ENCODE assay signal across 18 cellular contexts in the genomic region with DNA sequence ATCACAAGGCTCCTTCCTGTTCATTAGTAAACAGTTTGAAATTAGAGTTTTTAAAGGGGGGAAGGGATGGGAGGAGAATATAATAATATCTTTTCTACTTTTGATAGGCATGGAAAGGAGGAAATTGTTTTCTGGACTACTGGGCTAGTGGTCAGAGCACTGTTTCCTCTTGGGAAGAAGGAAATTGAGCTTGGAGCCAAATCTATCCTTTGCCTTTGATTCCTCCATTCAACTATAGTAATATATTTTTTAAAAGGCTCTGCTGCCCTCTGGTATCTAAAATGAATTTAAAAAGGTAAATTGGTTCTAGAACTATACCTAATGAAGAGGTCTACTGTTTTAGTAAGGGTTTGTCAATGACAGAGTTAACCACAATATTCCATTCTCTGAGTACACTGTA. TPM values are rescaled to one million over a fixed set of nuclear protein-coding genes. Genes with fewer than 3 reads are reported as not detected.
DNase-seq lines count a peak whose midpoint lies in the region; ATAC-seq, FAIRE-seq and TF ChIP-seq lines count a peak whose summit lies in the region.
"Had no signal": no experiment of that assay in that cellular context is flagged by ENCODE, and none has a peak within 500 bp of the region (broad histone marks: within the 10 kb centered on the region; RNA-seq: fewer than 3 reads in every experiment).

No MANE protein-coding gene starts in this region.

- TF ChIP-seq CTCF in endothelial cell of umbilical vein (IDR thresholded peaks at IDR 0.05; ENCODE audit: extremely low read depth in 1 of 2, insufficient read depth in 1 of 2, low read depth in 1 of 2, low read length in 2 of 2): no peak

- peaks cover 21% of the 10 kb centered on the region for H3K4me1 Mint-ChIP-seq in activated CD4-positive, alpha-beta T cell treated with anti-CD3 and anti-CD28 coated beads, Interleukin-2, amount 10 ng/mL, durations not matched to agents 7 days and 5 days
- H3K4me1 Mint-ChIP-seq in CD4-positive, alpha-beta memory T cell: peaks cover 14 to 30% (median 22%) of the 10 kb centered on the region in 4 donors
- peaks cover 11% of the 10 kb centered on the region for H3K4me1 Mint-ChIP-seq in T-helper 17 cell

- H3K27ac ChIP-seq in CD4-positive, alpha-beta memory T cell (ENCODE audit: low read depth, low read length): no peak overlapping the region
- no peak overlapping the region for H3K27ac ChIP-seq in endothelial cell of umbilical vein (ENCODE audit: insufficient read depth, low read depth, low read length)
- H3K27ac ChIP-seq: BLaER1, HL-60 had no signal

- H4K20me1 ChIP-seq in endothelial cell of umbilical vein (replicated peaks; ENCODE audit: control insufficient read depth, extremely low read depth, insufficient read depth, low read length): no peaks in the 10 kb centered on the region
- H4K20me1 ChIP-seq: BLaER1 had no signal

- H3K4me3 Mint-ChIP-seq in activated CD4-positive, alpha-beta T cell treated with anti-CD3 and anti-CD28 coated beads, Interleukin-2, amount 10 ng/mL, durations not matched to agents 7 days and 5 days: no peak overlapping the region
- H3K4me3 Mint-ChIP-seq in CD4-positive, alpha-beta memory T cell: no peak overlapping the region
- no peak overlapping the region for H3K4me3 Mint-ChIP-seq in T-helper 17 cell
- H3K4me3 Mint-ChIP-seq: CD8-positive, alpha-beta memory T cell; H9 had no signal

- no peak for FAIRE-seq in endothelial cell of umbilical vein (lab: Jason Lieb, UNC)
- FAIRE-seq: D721Med, GM12891, GM19239, H1 had no signal

- CTCF ChIA-PET in activated CD4-positive, alpha-beta T cell treated with anti-CD3 and anti-CD28 coated beads, Interleukin-2, amount 10 ng/mL, durations not matched to agents 7 days and 5 days (lab: Charles Lee): interaction anchor here (1.0 kb wide), 1 partner anchor 14 kb away, joined by 3 read pairs; no protein-coding TSS in a partner anchor
- CTCF ChIA-PET in CD4-positive, alpha-beta memory T cell (lab: Charles Lee; ENCODE audit: partially characterized antibody): interaction anchor here (1.0 to 1.1 kb wide), 2 partner anchors 13 kb away, joined by 4 read pairs; no protein-coding TSS in a partner anchor
- CTCF ChIA-PET in endothelial cell of umbilical vein (lab: Charles Lee): interaction anchor here (0.7 to 2.4 kb wide), 7 partner anchors 10 to 110 kb away, joined by 3 to 22 read pairs (median 4); a partner anchor contains a TSS

- dilution Hi-C loops in endothelial cell of umbilical vein (cut with MboI; ENCODE audit: extremely low pct_ligation_motif_present, low sequenced_read_pairs): no loop called here

- no peaks in the 10 kb centered on the region for H3K27me3 Mint-ChIP-seq in activated CD4-positive, alpha-beta T cell treated with anti-CD3 and anti-CD28 coated beads, Interleukin-2, amount 10 ng/mL, durations not matched to agents 7 days and 5 days
- no peaks in the 10 kb centered on the region for H3K27me3 Mint-ChIP-seq in CD4-positive, alpha-beta memory T cell
- no peaks in the 10 kb centered on the region for H3K27me3 Mint-ChIP-seq in T-helper 17 cell
- H3K27me3 Mint-ChIP-seq: CD8-positive, alpha-beta memory T cell had no signal

- H3K9me1 ChIP-seq in endothelial cell of umbilical vein (replicated peaks; ENCODE audit: control insufficient read depth, extremely low read depth, insufficient read depth, low read length): no peaks in the 10 kb centered on the region

- H3K79me2 ChIP-seq in endothelial cell of umbilical vein (ENCODE audit: control insufficient read depth, insufficient read depth, low read length): peaks cover 7% of the 10 kb centered on the region

- BruUV-seq in endothelial cell of umbilical vein (replicated peaks; lab: Mats Ljungman, UMichigan): no TSS peak

- peak overlapping the region; percentile 6 for H3K27ac Mint-ChIP-seq in activated CD4-positive, alpha-beta T cell treated with anti-CD3 and anti-CD28 coated beads, Interleukin-2, amount 10 ng/mL, durations not matched to agents 7 days and 5 days
- H3K27ac Mint-ChIP-seq in CD4-positive, alpha-beta memory T cell: peak overlapping the region in 5 of 7 donors; percentile 25 to 83 (median 49)
- peak overlapping the region; percentile 21 for H3K27ac Mint-ChIP-seq in T-helper 17 cell
- H3K27ac Mint-ChIP-seq: H9 had no signal

- H3K9me3 ChIP-seq in CD4-positive, alpha-beta memory T cell (ENCODE audit: control insufficient read depth in 1 of 2, low read length in 2 of 2): no peaks in the 10 kb centered on the region
- H3K9me3 ChIP-seq in T-helper 17 cell (ENCODE audit: control insufficient read depth, low read length, poor library complexity, severe bottlenecking): no peaks in the 10 kb centered on the region
- no peaks in the 10 kb centered on the region for H3K9me3 ChIP-seq in endothelial cell of umbilical vein (replicated peaks; ENCODE audit: control insufficient read depth, insufficient read depth, low read length)
- H3K9me3 ChIP-seq: BLaER1, Caco-2 had no signal

- H3K4me2 ChIP-seq in endothelial cell of umbilical vein (ENCODE audit: insufficient read depth, low read length): no peak overlapping the region
- H3K4me2 ChIP-seq: BLaER1 had no signal

- H2AFZ ChIP-seq in endothelial cell of umbilical vein (ENCODE audit: low read depth, low read length): no peak overlapping the region

- intact Hi-C loops in CD4-positive, alpha-beta memory T cell (cut with micrococcal nuclease): loop anchor here (10.0 kb wide), 2 partner anchors 105 to 1815 kb away; a partner anchor contains a TSS
- intact Hi-C loops in endothelial cell of umbilical vein (cut with micrococcal nuclease): loop anchor here (10.0 kb wide), 1 partner anchor 265 kb away; no protein-coding TSS in a partner anchor

- POLR2A ChIA-PET in activated CD4-positive, alpha-beta T cell treated with anti-CD3 and anti-CD28 coated beads, Interleukin-2, amount 10 ng/mL, durations not matched to agents 7 days and 5 days (lab: Charles Lee): no interaction called here
- POLR2A ChIA-PET in CD4-positive, alpha-beta memory T cell (lab: Charles Lee; ENCODE audit: partially characterized antibody): no interaction called here
- POLR2A ChIA-PET in endothelial cell of umbilical vein (lab: Charles Lee): no interaction called here

- H3K36me3 ChIP-seq in CD4-positive, alpha-beta memory T cell (ENCODE audit: insufficient read depth, low read length): peaks cover 20% of the 10 kb centered on the region
- peaks cover 0 to 10% of the 10 kb centered on the region in 2 experiments for H3K36me3 ChIP-seq in endothelial cell of umbilical vein (ENCODE audit: control insufficient read depth in 2 of 2, extremely low read depth in 1 of 2, insufficient read depth in 2 of 2, low read length in 2 of 2)

- no peak overlapping the region for H3K4me3 ChIP-seq in CD4-positive, alpha-beta memory T cell (ENCODE audit: low read length in 2 of 2)
- no peak overlapping the region for H3K4me3 ChIP-seq in endothelial cell of umbilical vein (replicated peaks in 1 of 3; ENCODE audit: insufficient read depth in 1 of 3, low read depth in 1 of 3, low read length in 3 of 3)
- H3K4me3 ChIP-seq: BLaER1 had no signal

- no peaks in the 10 kb centered on the region for H3K9me3 Mint-ChIP-seq in activated CD4-positive, alpha-beta T cell treated with anti-CD3 and anti-CD28 coated beads, Interleukin-2, amount 10 ng/mL, durations not matched to agents 7 days and 5 days
- H3K9me3 Mint-ChIP-seq in CD4-positive, alpha-beta memory T cell: no peaks in the 10 kb centered on the region
- H3K9me3 Mint-ChIP-seq: CD8-positive, alpha-beta memory T cell; H9 had no signal

- peaks cover 42% of the 10 kb centered on the region for H3K36me3 Mint-ChIP-seq in activated CD4-positive, alpha-beta T cell treated with anti-CD3 and anti-CD28 coated beads, Interleukin-2, amount 10 ng/mL, durations not matched to agents 7 days and 5 days (ENCODE audit: low read depth)
- H3K36me3 Mint-ChIP-seq in CD4-positive, alpha-beta memory T cell: peaks cover 38 to 43% of the 10 kb centered on the region in 2 donors
- peaks cover 5% of the 10 kb centered on the region for H3K36me3 Mint-ChIP-seq in T-helper 17 cell (ENCODE audit: low read depth)

- ATAC-seq in T-helper 17 cell (no peak), HG03196 (IDR thresholded peaks at IDR 0.05; ENCODE audit: unreplicated experiment) (no peak)

- no peak overlapping the region for H3K9ac ChIP-seq in endothelial cell of umbilical vein (replicated peaks; ENCODE audit: extremely low read depth, insufficient read depth, low read length)
- H3K9ac ChIP-seq: BLaER1 had no signal

- no peaks in the 10 kb centered on the region for H3K27me3 ChIP-seq in CD4-positive, alpha-beta memory T cell (ENCODE audit: insufficient read depth, low read length)
- H3K27me3 ChIP-seq in endothelial cell of umbilical vein (ENCODE audit: control insufficient read depth in 2 of 2, insufficient read depth in 2 of 2, low read length in 2 of 2): no peaks in the 10 kb centered on the region
- H3K27me3 ChIP-seq: BLaER1 had no signal

- no peak for TF ChIP-seq POLR2A in endothelial cell of umbilical vein (IDR thresholded peaks at IDR 0.05; ENCODE audit: low read depth, low read length)

- peaks cover 12% of the 10 kb centered on the region for H3K4me1 ChIP-seq in CD4-positive, alpha-beta memory T cell (ENCODE audit: insufficient read depth, low read length)
- peaks cover 3% of the 10 kb centered on the region for H3K4me1 ChIP-seq in endothelial cell of umbilical vein (ENCODE audit: control insufficient read depth, extremely low read depth, insufficient read depth, low read length)
- H3K4me1 ChIP-seq: Caco-2 had no signal

- DNase-seq in activated CD4-positive, alpha-beta T cell treated with anti-CD3 and anti-CD28 coated beads, Interleukin-2, amount 10 ng/mL, durations not matched to agents 7 days and 5 days: no peak
- DNase-seq in activated CD4-positive, alpha-beta T cell treated with anti-CD3 and anti-CD28 coated beads, Interleukin-2, amount 50 U/mL, for 48 hours: no peak
- no peak for DNase-seq in CD4-positive, alpha-beta memory T cell
- DNase-seq in T-helper 17 cell: no peak
- DNase-seq in endothelial cell of umbilical vein (ENCODE audit: low read depth, low spot score): peak; percentile 23
- DNase-seq in stimulated activated CD4-positive, alpha-beta T cell treated with anti-CD3 and anti-CD28 coated beads, Interleukin-15, amount 100 ng/mL, for 24 hours: no peak
- DNase-seq in dedifferentiated amniotic fluid mesenchymal stem cell (ENCODE audit: extremely low spot score): no peak
- DNase-seq: 8988T; Caco-2; CD8-positive, alpha-beta memory T cell; H9 had no signal

RNA-seq across cellular contexts. Expression of a gene that starts 5.9 kb away (rescaled TPM):
- total RNA-seq in activated CD4-positive, alpha-beta T cell treated with anti-CD3 and anti-CD28 coated beads, Interleukin-2, amount 10 ng/mL, durations not matched to agents 7 days and 5 days: 10 to 100 TPM; 55.4 to 55.8 TPM
- total RNA-seq in CD4-positive, alpha-beta memory T cell: 10 to 100 TPM; 46.0 to 48.5 TPM
- 10 to 100 TPM; 72.4 to 88.8 TPM for polyA plus RNA-seq in CD4-positive, alpha-beta memory T cell
- total RNA-seq in T-helper 17 cell (10 to 100 TPM; 29.8 to 32.6 TPM), endothelial cell of umbilical vein (57.6 and 62.8 TPM in 2 replicates)
- 9.2 and 15.5 TPM in 2 replicates for polyA plus RNA-seq in endothelial cell of umbilical vein
- polyA plus RNA-seq in endothelial cell of umbilical vein (2011; cell fraction: cytosol; rRNA removed): 17.9 and 18.5 TPM in 2 replicates
- 16.3 and 16.7 TPM in 2 replicates for polyA plus RNA-seq in endothelial cell of umbilical vein (2011; cell fraction: nucleus; rRNA removed)
- polyA plus RNA-seq in endothelial cell of umbilical vein (2012): 54.0 and 72.1 TPM in 2 replicates
- 40.3 and 55.1 TPM in 2 replicates for polyA minus RNA-seq in endothelial cell of umbilical vein
- polyA minus RNA-seq in endothelial cell of umbilical vein (2011; cell fraction: cytosol; rRNA and poly(A)+ RNA removed): 19.8 TPM
- 13.7 and 22.7 TPM in 2 replicates for polyA minus RNA-seq in endothelial cell of umbilical vein (2011; cell fraction: nucleus; rRNA and poly(A)+ RNA removed)

RNA-seq across cellular contexts. Expression of a gene that starts 10.2 kb away (rescaled TPM):
- 10 to 100 TPM; 23.4 to 23.8 TPM for total RNA-seq in activated CD4-positive, alpha-beta T cell treated with anti-CD3 and anti-CD28 coated beads, Interleukin-2, amount 10 ng/mL, durations not matched to agents 7 days and 5 days
- 10 to 100 TPM; 11.4 to 14.1 TPM for total RNA-seq in CD4-positive, alpha-beta memory T cell
- 10 to 100 TPM; 11.2 to 15.9 TPM for polyA plus RNA-seq in CD4-positive, alpha-beta memory T cell
- total RNA-seq in T-helper 17 cell (1 to 10 TPM; 6.0 to 9.4 TPM), endothelial cell of umbilical vein (17.4 and 20.3 TPM in 2 replicates)
- polyA plus RNA-seq in endothelial cell of umbilical vein: 22.9 and 29.0 TPM in 2 replicates
- 31.5 and 35.7 TPM in 2 replicates for polyA plus RNA-seq in endothelial cell of umbilical vein (2011; cell fraction: cytosol; rRNA removed)
- 25.8 and 32.3 TPM in 2 replicates for polyA plus RNA-seq in endothelial cell of umbilical vein (2011; cell fraction: nucleus; rRNA removed)
- 20.8 and 34.4 TPM in 2 replicates for polyA plus RNA-seq in endothelial cell of umbilical vein (2012)
- 66.0 and 68.3 TPM in 2 replicates for polyA minus RNA-seq in endothelial cell of umbilical vein
- polyA minus RNA-seq in endothelial cell of umbilical vein (2011; cell fraction: cytosol; rRNA and poly(A)+ RNA removed): 23.6 TPM
- polyA minus RNA-seq in endothelial cell of umbilical vein (2011; cell fraction: nucleus; rRNA and poly(A)+ RNA removed): 8.6 and 15.0 TPM in 2 replicates

RNA-seq across cellular contexts. Expression of a gene that starts 53.5 kb away (rescaled TPM):
- total RNA-seq in activated CD4-positive, alpha-beta T cell treated with anti-CD3 and anti-CD28 coated beads, Interleukin-2, amount 10 ng/mL, durations not matched to agents 7 days and 5 days: 100 to 1,000 TPM; 112 to 135 TPM
- total RNA-seq in CD4-positive, alpha-beta memory T cell: 100 to 1,000 TPM in 1 of 2 experiments, 10 to 100 TPM in 1; 98.7 to 116 TPM
- polyA plus RNA-seq in CD4-positive, alpha-beta memory T cell: 10 to 100 TPM; 30.5 to 59.8 TPM
- total RNA-seq in T-helper 17 cell: 10 to 100 TPM; 55.1 to 60.3 TPM
- 103 and 109 TPM in 2 replicates for total RNA-seq in endothelial cell of umbilical vein
- polyA plus RNA-seq in endothelial cell of umbilical vein: 22.2 and 22.9 TPM in 2 replicates
- polyA plus RNA-seq in endothelial cell of umbilical vein (2011; cell fraction: cytosol; rRNA removed): 33.0 and 40.8 TPM in 2 replicates
- polyA plus RNA-seq in endothelial cell of umbilical vein (2011; cell fraction: nucleus; rRNA removed): 44.4 and 52.8 TPM in 2 replicates
- 84.0 and 113 TPM in 2 replicates for polyA plus RNA-seq in endothelial cell of umbilical vein (2012)
- 69.6 and 73.7 TPM in 2 replicates for polyA minus RNA-seq in endothelial cell of umbilical vein
- 79.7 TPM for polyA minus RNA-seq in endothelial cell of umbilical vein (2011; cell fraction: cytosol; rRNA and poly(A)+ RNA removed)
- 27.3 and 43.9 TPM in 2 replicates for polyA minus RNA-seq in endothelial cell of umbilical vein (2011; cell fraction: nucleus; rRNA and poly(A)+ RNA removed)
